22 cellular contexts compared by ENCODE assay signal in the genomic region with DNA sequence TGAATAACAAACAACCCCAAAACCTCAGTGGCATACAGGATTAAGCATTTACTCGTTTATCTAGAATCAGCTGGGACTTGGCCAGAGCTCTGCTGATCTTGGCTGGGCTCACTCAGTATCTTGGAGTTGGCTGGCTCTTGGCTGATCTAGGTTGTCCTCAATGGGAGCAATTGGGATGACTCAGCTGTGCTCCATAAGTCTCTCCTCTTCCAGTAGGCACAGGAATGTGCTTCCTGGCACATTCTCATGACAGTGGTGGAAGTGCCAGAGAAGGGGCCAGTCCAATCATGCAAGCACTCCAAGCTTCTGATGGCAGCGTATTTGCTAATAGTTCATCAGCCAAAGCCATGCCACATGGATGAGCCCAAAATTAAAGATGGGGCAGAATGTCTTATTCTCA. TPM values are rescaled to one million over a fixed set of nuclear protein-coding genes. Genes with fewer than 3 reads are reported as not detected.
DNase-seq lines count a peak whose midpoint lies in the region; ATAC-seq and TF ChIP-seq lines count a peak whose summit lies in the region.
"Had no signal": no experiment of that assay in that cellular context is flagged by ENCODE, and none has a peak within 500 bp of the region (broad histone marks: within the 10 kb centered on the region; RNA-seq: fewer than 3 reads in every experiment).

No MANE protein-coding gene starts in this region.

- H3K27me3 ChIP-seq in ACC112 (ENCODE audit: insufficient read depth, low read length) (no peaks in the 10 kb centered on the region), foreskin keratinocyte (no peaks in the 10 kb centered on the region), Karpas-422 (ENCODE audit: low read length) (no peaks in the 10 kb centered on the region)

- H3K4me3 Mint-ChIP-seq in activated CD4-positive, alpha-beta T cell treated with anti-CD3 and anti-CD28 coated beads, Interleukin-2, amount 10 ng/mL, durations not matched to agents 24 days and 14 days, result no peak overlapping the region

- H4K20me1 ChIP-seq in Karpas-422 (ENCODE audit: insufficient read depth, low read depth, low read length), result no peaks in the 10 kb centered on the region

- H3K4me1 ChIP-seq in ACC112 (ENCODE audit: control insufficient read depth, insufficient read depth, low read length, unreplicated experiment), result peaks cover 18% of the 10 kb centered on the region
- peaks cover 36% of the 10 kb centered on the region for H3K4me1 ChIP-seq in foreskin keratinocyte
- no peaks in the 10 kb centered on the region for H3K4me1 ChIP-seq in Karpas-422 (ENCODE audit: low read length)
- H3K4me1 ChIP-seq: A549, Caco-2 had no signal

- no peaks in the 10 kb centered on the region for H3K9me3 Mint-ChIP-seq in activated CD4-positive, alpha-beta T cell treated with anti-CD3 and anti-CD28 coated beads, Interleukin-2, amount 10 ng/mL, durations not matched to agents 24 days and 14 days

- H3K9ac ChIP-seq in Karpas-422 (ENCODE audit: low read length), result no peak overlapping the region
- H3K9ac ChIP-seq: GM23248 had no signal

- H3K9me2 ChIP-seq in Karpas-422 (replicated peaks; ENCODE audit: insufficient read depth, low read length), result no peaks in the 10 kb centered on the region

- peak overlapping the region; percentile 83 for H3K27ac ChIP-seq in ACC112 (ENCODE audit: low read depth, low read length)
- H3K27ac ChIP-seq in foreskin keratinocyte, result peak overlapping the region; percentile 94
- no peak overlapping the region for H3K27ac ChIP-seq in Karpas-422 (ENCODE audit: low read length)
- H3K27ac ChIP-seq: A549, GM23248, HL-60 had no signal

- intact Hi-C loops in activated CD4-positive, alpha-beta T cell treated with anti-CD3 and anti-CD28 coated beads, Interleukin-2, amount 10 ng/mL, durations not matched to agents 24 days and 14 days (cut with micrococcal nuclease), result no loop called here

- H3K9me3 ChIP-seq in Karpas-422 (ENCODE audit: low read length), result no peaks in the 10 kb centered on the region
- H3K9me3 ChIP-seq: A549, Caco-2 had no signal

- ATAC-seq in foreskin keratinocyte (peak; percentile 0), HG03159 (IDR thresholded peaks at IDR 0.05; ENCODE audit: unreplicated experiment) (no peak)
- ATAC-seq: A549, GM12878 had no signal

- H3K4me2 ChIP-seq in Karpas-422 (ENCODE audit: low read depth, low read length, poor library complexity, severe bottlenecking), result no peak overlapping the region
- H3K4me2 ChIP-seq: A549 had no signal

- DNase-seq in EL, result peak; percentile 15
- peak; percentile 42 for DNase-seq in astrocyte of the hippocampus (ENCODE audit: low read depth, low spot score)
- DNase-seq in foreskin keratinocyte, result peak; percentile 79 to 88
- no peak for DNase-seq in Karpas-422
- DNase-seq in activated T-cell treated with anti-CD3 and anti-CD28 coated beads for 4 hours, result no peak
- DNase-seq in activated CD4-positive, alpha-beta T cell treated with anti-CD3 and anti-CD28 coated beads, Interleukin-2, amount 10 ng/mL, durations not matched to agents 24 days and 14 days, result no peak
- DNase-seq: Caco-2; GDM1; GM23248; HCEC 1CT; NCI-H1436 treated with DMSO at 0.1 percent for 48 hours; NCI-H2081 treated with DMSO at 0.1 percent for 48 hours; NCI-H2227 treated with DMSO at 0.1 percent for 48 hours; NCI-H526; NK-92 treated with Interleukin-12 subunit alpha and Interleukin-12 subunit beta, amount 100 ng/mL, for 24 hours; SIG-M5 had no signal

- H3K4me3 ChIP-seq in ACC112 (ENCODE audit: low read depth, low read length) (no peak overlapping the region), Karpas-422 (ENCODE audit: low read length) (no peak overlapping the region)
- H3K4me3 ChIP-seq: A549, GM12878, GM23248 had no signal

- H3K27ac Mint-ChIP-seq in activated CD4-positive, alpha-beta T cell treated with anti-CD3 and anti-CD28 coated beads, Interleukin-2, amount 10 ng/mL, durations not matched to agents 24 days and 14 days, result no peak overlapping the region

- no peaks in the 10 kb centered on the region for H3K27me3 Mint-ChIP-seq in activated CD4-positive, alpha-beta T cell treated with anti-CD3 and anti-CD28 coated beads, Interleukin-2, amount 10 ng/mL, durations not matched to agents 24 days and 14 days

- H2AFZ ChIP-seq in ACC112 (ENCODE audit: low read length, unreplicated experiment) (no peak overlapping the region), Karpas-422 (ENCODE audit: low read length) (no peak overlapping the region)
- H2AFZ ChIP-seq: GM23248 had no signal

- H3K36me3 ChIP-seq in ACC112 (ENCODE audit: insufficient read depth, low read length) (no peaks in the 10 kb centered on the region), Karpas-422 (ENCODE audit: insufficient read depth, low read length) (no peaks in the 10 kb centered on the region)

- no peaks in the 10 kb centered on the region for H3K4me1 Mint-ChIP-seq in activated CD4-positive, alpha-beta T cell treated with anti-CD3 and anti-CD28 coated beads, Interleukin-2, amount 10 ng/mL, durations not matched to agents 24 days and 14 days

- TF ChIP-seq CTCF in foreskin keratinocyte (conservative IDR thresholded peaks at IDR 0.05), result no peak

- no peaks in the 10 kb centered on the region for H3K79me2 ChIP-seq in ACC112 (ENCODE audit: control insufficient read depth, insufficient read depth, low read length, unreplicated experiment)
- H3K79me2 ChIP-seq in Karpas-422 (ENCODE audit: low read length), result no peaks in the 10 kb centered on the region

- no peaks in the 10 kb centered on the region for H3K36me3 Mint-ChIP-seq in activated CD4-positive, alpha-beta T cell treated with anti-CD3 and anti-CD28 coated beads, Interleukin-2, amount 10 ng/mL, durations not matched to agents 24 days and 14 days (ENCODE audit: low read depth)

RNA-seq across cellular contexts. Expression of gene ANO4, which starts 41.7 kb away (rescaled TPM):
- 16.6 and 48.9 TPM in 2 replicates for total RNA-seq in foreskin keratinocyte
- polyA plus RNA-seq in foreskin keratinocyte, result 9.0 and 22.8 TPM in 2 replicates
- not detected in 2 replicates for total RNA-seq in Karpas-422 (2014; rRNA removed; shearing (Covaris generic); ENCODE audit: low replicate concordance)
- total RNA-seq in activated CD4-positive, alpha-beta T cell treated with anti-CD3 and anti-CD28 coated beads, Interleukin-2, amount 10 ng/mL, durations not matched to agents 24 days and 14 days, result not detected in 2 replicates
- total RNA-seq: GM12878, OCI-LY7 had no signal
- polyA plus RNA-seq: GM12878 had no signal

Comparison
In these comparisons a context has a peak if more than half of its experiments do, and no peak if none do; other contexts are left out.
1. DNase-seq: peak in EL (single experiment), astrocyte of the hippocampus (single experiment) and foreskin keratinocyte (2 of 2); none in Karpas-422 (single experiment), activated T-cell treated with anti-CD3 and anti-CD28 coated beads for 4 hours (single experiment) and activated CD4-positive, alpha-beta T cell treated with anti-CD3 and anti-CD28 coated beads, Interleukin-2, amount 10 ng/mL, durations not matched to agents 24 days and 14 days (single experiment).
2. RNA of gene ANO4, which starts 41.7 kb away (total RNA-seq): 16.6 to 48.9 TPM in foreskin keratinocyte; not detected in Karpas-422 and not detected in activated CD4-positive, alpha-beta T cell treated with anti-CD3 and anti-CD28 coated beads, Interleukin-2, amount 10 ng/mL, durations not matched to agents 24 days and 14 days; every median in the first group is over 10 times any median in the second.